In the genomic region with DNA sequence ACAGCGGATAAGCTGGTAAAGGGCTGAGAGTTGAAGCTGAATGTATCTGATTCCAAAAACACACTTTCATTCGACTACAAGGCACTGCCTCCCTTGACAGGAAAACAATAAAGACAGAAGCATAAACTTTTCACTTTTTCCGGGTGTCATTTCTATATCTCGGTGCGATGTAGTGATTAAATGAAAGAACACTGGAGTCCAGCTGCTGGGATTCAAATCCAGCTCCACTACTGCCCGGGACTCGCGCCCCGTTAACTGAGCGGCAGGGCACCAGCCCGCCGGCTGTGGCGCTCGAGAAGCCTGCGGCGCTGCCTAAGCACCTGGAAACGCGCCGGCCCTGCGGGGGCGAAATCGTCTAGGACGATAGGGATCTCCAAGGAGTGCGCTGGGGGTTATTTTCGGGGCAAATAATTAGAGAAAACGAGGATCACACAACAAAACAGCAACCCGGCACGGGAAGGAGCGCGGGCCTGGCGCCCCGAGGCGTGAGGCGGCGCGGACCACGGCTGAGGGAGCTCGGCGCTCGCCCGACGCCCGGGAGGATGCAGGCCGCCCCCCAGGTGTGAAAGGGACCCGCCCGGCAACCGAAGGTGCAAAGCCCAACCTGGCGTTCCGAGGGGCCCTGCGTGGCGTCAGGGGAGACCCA, we compare ENCODE assay signal across 8 cellular contexts. TPM values are rescaled to one million over a fixed set of nuclear protein-coding genes. Genes with fewer than 3 reads are reported as not detected.
DNase-seq lines count a peak whose midpoint lies in the region; ATAC-seq, FAIRE-seq and TF ChIP-seq lines count a peak whose summit lies in the region.

No MANE protein-coding gene starts in this region.

- H3K4me3 ChIP-seq in WI38 (ENCODE audit: low read depth, low read length) (peak overlapping the region; percentile 90), cardiac fibroblast (replicated peaks in 1 of 2; ENCODE audit: low read depth in 2 of 2, low read length in 2 of 2) (peak overlapping the region; percentile 92 to 93), kidney (ENCODE audit: low read length in 2 of 2) (peak overlapping the region; percentile 58 to 92)

- no peaks in the 10 kb centered on the region for H3K9me3 ChIP-seq in kidney (ENCODE audit: control insufficient read depth in 1 of 2, low read length in 2 of 2)

- DNase-seq in NCI-H1105 treated with DMSO at 0.1 percent for 48 hours (lab: John Stamatoyannopoulos, UW) (peak; percentile 40), cardiac fibroblast (ENCODE audit: low read depth in 2 of 2) (peak; percentile 75 to 77), kidney (peak; percentile 89), amniotic stem cell (lab: John Stamatoyannopoulos, UW) (no peak)
- peak; percentile 60 for DNase-seq in stimulated activated CD4-positive, alpha-beta T cell treated with anti-CD3 and anti-CD28 coated beads, Interleukin-12 subunit alpha, Interleukin-12 subunit beta, amount 100 ng/mL, for 4 hours

- H3K4me1 ChIP-seq in kidney (ENCODE audit: control insufficient read depth in 1 of 2, insufficient read depth in 1 of 2, low read depth in 1 of 2, low read length in 2 of 2), result peaks cover 4 to 13% of the 10 kb centered on the region in 2 donors

- H3K27ac ChIP-seq in kidney (ENCODE audit: low read depth in 2 of 2, low read length in 2 of 2), result peak overlapping the region; percentile 91 to 96

- peak; percentile 65 for TF ChIP-seq CTCF in GM12873 (IDR thresholded peaks at IDR 0.05; ENCODE audit: insufficient read depth, low read depth, low read length, missing control alignments)
- TF ChIP-seq CTCF in WI38 (IDR thresholded peaks at IDR 0.05; ENCODE audit: low read depth, low read length), result peak; percentile 55
- peak; percentile 74 for TF ChIP-seq CTCF in cardiac fibroblast (IDR thresholded peaks at IDR 0.05; ENCODE audit: low read depth, low read length)
- peak; percentile 6 for TF ChIP-seq CTCF in kidney (IDR thresholded peaks at IDR 0.05; ENCODE audit: borderline replicate concordance, extremely low read depth, insufficient read depth)

- H3K9ac ChIP-seq in kidney (ENCODE audit: low read length in 2 of 2), result peak overlapping the region; percentile 50 to 77

- ATAC-seq in HG02571 (IDR thresholded peaks at IDR 0.05; ENCODE audit: unreplicated experiment), result peak; percentile 38

- intact Hi-C loops in kidney (cut with DNase I), result no loop called here

- no peak for FAIRE-seq in kidney (lab: Jason Lieb, UNC)

- H3K36me3 ChIP-seq in kidney (ENCODE audit: control insufficient read depth in 1 of 2, insufficient read depth in 2 of 2, low read length in 2 of 2), result no peaks in the 10 kb centered on the region

RNA-seq across cellular contexts. Expression of a gene that starts 0.8 kb away (rescaled TPM):
- total RNA-seq in kidney, result 37.9 TPM
- 16.2 TPM for polyA plus RNA-seq in kidney (ENCODE audit: insufficient read depth, low read depth, low replicate concordance)

RNA-seq across cellular contexts. Expression of a gene that starts 16.8 kb away (rescaled TPM):
- 19.2 TPM for total RNA-seq in kidney
- polyA plus RNA-seq in kidney (ENCODE audit: insufficient read depth, low read depth, low replicate concordance), result 9.5 TPM

Comparison
In these comparisons a context has a peak if more than half of its experiments do, and no peak if none do; other contexts are left out.
1. CTCF ChIP-seq: peak in every context shown above with its lines; median percentile 74 in cardiac fibroblast; 65 in GM12873; 55 in WI38; 6 in kidney.